In genomic region chr1:45550401-45551305, GRCh38 we compare ENCODE assay signal across 1 cellular context.
TF ChIP-seq lines count a peak whose summit lies in the region.

Gene AKR1A1 (plus strand): TSS chr1:45550826. CDS start chr1:45561795, 10,969 bp downstream.

TF ChIP-seq in WTC11, 78 proteins besides CTCF, POLR2A, EP300 and RAD21 (continued from another document and continues in another):
- TF ChIP-seq ZNF281 (CRISPR knock-in tag; IDR thresholded peaks at IDR 0.05) (peak; percentile 73; the same call in 1 of the 2 replicates), ELF4 (CRISPR knock-in tag; IDR thresholded peaks at IDR 0.05; ENCODE audit: low read depth) (0 out of 2 replicates have a peak, but pooled peaks have one; percentile 65), PRDM15 (CRISPR knock-in tag; IDR thresholded peaks at IDR 0.05) (peak; percentile 58), ZNF263 (CRISPR knock-in tag; IDR thresholded peaks at IDR 0.05; ENCODE audit: low read depth) (0 out of 2 replicates have a peak, but pooled peaks have one; percentile 29), FOXP4 (CRISPR knock-in tag; IDR thresholded peaks at IDR 0.05) (peak; percentile 96), TCF7 (CRISPR knock-in tag; IDR thresholded peaks at IDR 0.05; ENCODE audit: low read depth) (no peak), ZNF121 (CRISPR knock-in tag; IDR thresholded peaks at IDR 0.05) (no peak), AR (CRISPR knock-in tag; IDR thresholded peaks at IDR 0.05) (no peak), CDX4 (CRISPR knock-in tag; IDR thresholded peaks at IDR 0.05; ENCODE audit: borderline replicate concordance) (no peak), MYBL2 (CRISPR knock-in tag; IDR thresholded peaks at IDR 0.05) (peak; percentile 93), ZNF232 (CRISPR knock-in tag; IDR thresholded peaks at IDR 0.05) (peak; percentile 97), ATF2 (CRISPR knock-in tag; IDR thresholded peaks at IDR 0.05; ENCODE audit: borderline replicate concordance, low read depth) (no peak), SMAD3 (CRISPR knock-in tag; IDR thresholded peaks at IDR 0.05; ENCODE audit: borderline replicate concordance) (peak; percentile 92), ZNF219 (CRISPR knock-in tag; IDR thresholded peaks at IDR 0.05; ENCODE audit: borderline replicate concordance) (no peak), CBFB (CRISPR knock-in tag; IDR thresholded peaks at IDR 0.05; ENCODE audit: low read depth) (peak; percentile 56; the same call in 1 of the 2 replicates), ESRRA (CRISPR knock-in tag; IDR thresholded peaks at IDR 0.05; ENCODE audit: borderline replicate concordance) (peak; percentile 81), NFE2L1 (CRISPR knock-in tag; IDR thresholded peaks at IDR 0.05) (peak; percentile 87), ZBTB21 (CRISPR knock-in tag; IDR thresholded peaks at IDR 0.05; ENCODE audit: borderline replicate concordance) (no peak; the same call in 1 of the 2 replicates), CREB1 (CRISPR knock-in tag; IDR thresholded peaks at IDR 0.05) (peak; percentile 85; the same call in 1 of the 2 replicates), NFATC4 (CRISPR knock-in tag; IDR thresholded peaks at IDR 0.05) (no peak), HMGXB4 (CRISPR knock-in tag; IDR thresholded peaks at IDR 0.05) (0 out of 2 replicates have a peak, but pooled peaks have one; percentile 35), ZNF532 (CRISPR knock-in tag; IDR thresholded peaks at IDR 0.05; ENCODE audit: borderline replicate concordance) (no peak), ZNF512 (CRISPR knock-in tag; IDR thresholded peaks at IDR 0.05; ENCODE audit: borderline replicate concordance) (no peak), ZNF138 (CRISPR knock-in tag; conservative IDR thresholded peaks at IDR 0.05) (no peak; the same call in 1 of the 2 replicates), NR3C1 (CRISPR knock-in tag; conservative IDR thresholded peaks at IDR 0.05; ENCODE audit: low read depth) (0 out of 2 replicates have a peak, but pooled peaks have one; percentile 59), NFYB (CRISPR knock-in tag; conservative IDR thresholded peaks at IDR 0.05; ENCODE audit: low read depth) (peak; percentile 19; the same call in 1 of the 2 replicates), MAX (CRISPR knock-in tag; IDR thresholded peaks at IDR 0.05) (peak; percentile 99), JAZF1 (CRISPR knock-in tag; IDR thresholded peaks at IDR 0.05) (no peak), EMX1 (CRISPR knock-in tag; IDR thresholded peaks at IDR 0.05) (no peak), E2F5 (CRISPR knock-in tag; IDR thresholded peaks at IDR 0.05) (peak; percentile 92), CREM (CRISPR knock-in tag; IDR thresholded peaks at IDR 0.05) (peak; percentile 76)
